ENCODE assay signal across 1 cellular context in genomic region chr12:85274076-85274415, GRCh38.
TF ChIP-seq lines count a peak whose summit lies in the region.

No MANE protein-coding gene starts in this region.

TF ChIP-seq in H1, 55 proteins besides CTCF, POLR2A, EP300 and RAD21 (continued from another document):
- TF ChIP-seq RNF2 (IDR thresholded peaks at IDR 0.05; ENCODE audit: borderline replicate concordance, low read depth, low read length, missing control alignments, poor library complexity, severe bottlenecking) (peak; percentile 20), SP1 (IDR thresholded peaks at IDR 0.05; ENCODE audit: low read depth, low read length) (0 out of 2 replicates have a peak, but pooled peaks have one; percentile 9), TAF1 (IDR thresholded peaks at IDR 0.05; ENCODE audit: low read depth, low read length) (no peak), EZH2 (IDR thresholded peaks at IDR 0.05; ENCODE audit: low read depth, low read length, severe bottlenecking) (peak; percentile 60), TEAD4 (IDR thresholded peaks at IDR 0.05; ENCODE audit: low read depth, low read length) (no peak), SUZ12 (IDR thresholded peaks at IDR 0.05; ENCODE audit: low read length) (peak; percentile 59; the same call in 1 of the 2 replicates), ATF2 (IDR thresholded peaks at IDR 0.05; ENCODE audit: low read length) (no peak), NANOG (IDR thresholded peaks at IDR 0.05; ENCODE audit: insufficient read depth, low read depth, low read length, poor library complexity, severe bottlenecking) (no peak), GTF2F1 (IDR thresholded peaks at IDR 0.05; ENCODE audit: borderline replicate concordance, low read depth, low read length) (no peak), CHD2 (IDR thresholded peaks at IDR 0.05; ENCODE audit: low read length) (no peak), SP2 (IDR thresholded peaks at IDR 0.05; ENCODE audit: low read length) (no peak), BACH1 (IDR thresholded peaks at IDR 0.05; ENCODE audit: low read length) (no peak), TCF12 (IDR thresholded peaks at IDR 0.05; ENCODE audit: low read depth, low read length) (no peak), CBX5 (IDR thresholded peaks at IDR 0.05; ENCODE audit: low read depth, low read length) (no peak)
